9 cellular contexts compared by ENCODE assay signal in genomic region chr14:102084931-102085330, GRCh38. TPM values are rescaled to one million over a fixed set of nuclear protein-coding genes. Genes with fewer than 3 reads are reported as not detected.
DNase-seq lines count a peak whose midpoint lies in the region; ATAC-seq, FAIRE-seq and TF ChIP-seq lines count a peak whose summit lies in the region.
"Had no signal": no experiment of that assay in that cellular context is flagged by ENCODE, and none has a peak within 500 bp of the region (broad histone marks: within the 10 kb centered on the region; RNA-seq: fewer than 3 reads in every experiment).

No MANE protein-coding gene starts in this region.

- H3K4me1 ChIP-seq in Panc1 (ENCODE audit: control insufficient read depth, insufficient read depth, low read length) (peaks cover 24% of the 10 kb centered on the region), parathyroid adenoma (peaks cover 33% of the 10 kb centered on the region), sigmoid colon (peaks cover 2 to 56% (median 51%) of the 10 kb centered on the region in 4 donors)

- WGBS in sigmoid colon, 2 donors: 47 to 81% methylated on average over 6 of the region's 6 CpGs

- peaks cover 5% of the 10 kb centered on the region for H3K27me3 Mint-ChIP-seq in endothelial cell (ENCODE audit: unreplicated experiment)

- no peaks in the 10 kb centered on the region for H3K9me3 ChIP-seq in Panc1 (ENCODE audit: control insufficient read depth, insufficient read depth, low read depth, low read length)
- no peaks in the 10 kb centered on the region for H3K9me3 ChIP-seq in parathyroid adenoma (ENCODE audit: control insufficient read depth, low read length)
- H3K9me3 ChIP-seq in sigmoid colon: no peaks in the 10 kb centered on the region

- H3K79me2 ChIP-seq in parathyroid adenoma: peaks cover 14% of the 10 kb centered on the region

- CTCF ChIA-PET in Panc1 (lab: Charles Lee): no interaction called here

- H3K4me1 Mint-ChIP-seq in endothelial cell (ENCODE audit: unreplicated experiment): peaks cover 46% of the 10 kb centered on the region

- no peak overlapping the region for H3K9ac ChIP-seq in parathyroid adenoma

- in situ Hi-C loops in Panc1 (cut with HindIII; ENCODE audit: low pct_unique_long_range_greater_than_20kb, low sequenced_read_pairs): no loop called here

- intact Hi-C loops in Panc1 (cut with micrococcal nuclease; ENCODE audit: unreplicated experiment) (no loop called here), sigmoid colon (cut with DNase I) (loop anchor here (5.0 kb wide), 1 partner anchor 507 kb away; the partner anchor contains the start of gene RCOR1)

- peaks cover 54% of the 10 kb centered on the region for H3K36me3 Mint-ChIP-seq in endothelial cell (ENCODE audit: low read depth, unreplicated experiment)

- peak overlapping the region; percentile 85 for H3K4me3 ChIP-seq in GM06990 (replicated peaks; ENCODE audit: low read depth, low read length)
- H3K4me3 ChIP-seq in Panc1 (ENCODE audit: low read depth in 2 of 2, low read length in 2 of 2): peak overlapping the region; percentile 67 to 82
- H3K4me3 ChIP-seq in parathyroid adenoma (ENCODE audit: low read depth, low read length): peak overlapping the region; percentile 81
- peak overlapping the region in 1 of 4 donors; percentile 91 for H3K4me3 ChIP-seq in sigmoid colon

- H3K4me2 ChIP-seq in parathyroid adenoma (ENCODE audit: low read length): no peak overlapping the region

- TF ChIP-seq CTCF in GM06990 (IDR thresholded peaks at IDR 0.05; ENCODE audit: insufficient read depth, low read length, poor library complexity, severe bottlenecking) (no peak), Panc1 (IDR thresholded peaks at IDR 0.05) (no peak), endothelial cell (IDR thresholded peaks at IDR 0.05; ENCODE audit: unreplicated experiment) (no peak), parathyroid adenoma (IDR thresholded peaks at IDR 0.05) (no peak), sigmoid colon (IDR thresholded peaks at IDR 0.05) (no peak)

- TF ChIP-seq POLR2A in sigmoid colon (IDR thresholded peaks at IDR 0.05): no peak

- H2AFZ ChIP-seq in parathyroid adenoma: no peak overlapping the region

- no peak for DNase-seq in GM06990 (ENCODE audit: extremely low read depth, insufficient read length)
- DNase-seq in Panc1 (ENCODE audit: low read depth, low spot score): no peak
- no peak for DNase-seq in endothelial cell (ENCODE audit: low spot score)
- no peak for DNase-seq in DMS153 (lab: John Stamatoyannopoulos, UW)
- DNase-seq in sigmoid colon: no peak
- no peak for DNase-seq in urothelium cell line (ENCODE audit: low spot score)

- TF ChIP-seq EP300 in sigmoid colon (IDR thresholded peaks at IDR 0.05): no peak

- H3K27ac ChIP-seq in Panc1 (ENCODE audit: low read length) (peak overlapping the region; percentile 86; the same call in 1 of the 2 replicates), parathyroid adenoma (no peak overlapping the region), sigmoid colon (no peak overlapping the region)

- H3K27me3 ChIP-seq in GM06990 (replicated peaks; ENCODE audit: control insufficient read depth, insufficient read depth, low read length) (no peaks in the 10 kb centered on the region), Panc1 (ENCODE audit: control insufficient read depth, insufficient read depth, low read length) (no peaks in the 10 kb centered on the region), parathyroid adenoma (ENCODE audit: control insufficient read depth, insufficient read depth, low read length) (no peaks in the 10 kb centered on the region), sigmoid colon (no peaks in the 10 kb centered on the region)

- H3K27ac Mint-ChIP-seq in endothelial cell (ENCODE audit: unreplicated experiment): no peak overlapping the region

- no TSS peak for BruUV-seq in Panc1 (replicated peaks; lab: Mats Ljungman, UMichigan)

- peaks cover 21% of the 10 kb centered on the region for H3K36me3 ChIP-seq in GM06990 (ENCODE audit: control insufficient read depth, insufficient read depth, low read length)
- peaks cover 43% of the 10 kb centered on the region for H3K36me3 ChIP-seq in Panc1 (ENCODE audit: control insufficient read depth, insufficient read depth, low read length)
- H3K36me3 ChIP-seq in parathyroid adenoma (ENCODE audit: control insufficient read depth, insufficient read depth, low read length): no peaks in the 10 kb centered on the region
- H3K36me3 ChIP-seq in sigmoid colon: peaks cover 50 to 60% (median 53%) of the 10 kb centered on the region in 4 donors

- no peak for ATAC-seq in Panc1
- ATAC-seq in HG02870 (IDR thresholded peaks at IDR 0.05; ENCODE audit: unreplicated experiment): no peak

- H3K4me3 Mint-ChIP-seq in endothelial cell (ENCODE audit: unreplicated experiment): peak overlapping the region; percentile 98

- no peak for FAIRE-seq in urothelium cell line (lab: Jason Lieb, UNC)
- FAIRE-seq: endometrium had no signal

- POLR2A ChIA-PET in Panc1 (lab: Charles Lee): no interaction called here

- H3K9me3 Mint-ChIP-seq in endothelial cell (ENCODE audit: unreplicated experiment): no peaks in the 10 kb centered on the region

RNA-seq across cellular contexts. Expression of gene HSP90AA1, which starts 1.9 kb away (rescaled TPM):
- total RNA-seq in Panc1 (2021; ENCODE audit: unreplicated experiment) (383 TPM), endothelial cell (ENCODE audit: unreplicated experiment) (246 TPM), sigmoid colon (100 to 1,000 TPM; 252 to 463 (median 333) TPM)
- 314 TPM for polyA plus RNA-seq in Panc1 (2012; ENCODE audit: insufficient read length)
- 100 to 1,000 TPM; 167 to 333 (median 245) TPM for polyA plus RNA-seq in sigmoid colon

RNA-seq across cellular contexts. Expression of gene WDR20, which starts 54.8 kb away (rescaled TPM):
- 20.2 TPM for total RNA-seq in Panc1 (2021; ENCODE audit: unreplicated experiment)
- polyA plus RNA-seq in Panc1 (2012; ENCODE audit: insufficient read length): 11.0 TPM
- 28.5 TPM for total RNA-seq in endothelial cell (ENCODE audit: unreplicated experiment)
- total RNA-seq in sigmoid colon: 10 to 100 TPM; 19.1 to 32.1 (median 27.3) TPM
- 10 to 100 TPM; 13.8 to 21.0 (median 16.4) TPM for polyA plus RNA-seq in sigmoid colon
